12 cellular contexts compared by ENCODE assay signal in the genomic region with DNA sequence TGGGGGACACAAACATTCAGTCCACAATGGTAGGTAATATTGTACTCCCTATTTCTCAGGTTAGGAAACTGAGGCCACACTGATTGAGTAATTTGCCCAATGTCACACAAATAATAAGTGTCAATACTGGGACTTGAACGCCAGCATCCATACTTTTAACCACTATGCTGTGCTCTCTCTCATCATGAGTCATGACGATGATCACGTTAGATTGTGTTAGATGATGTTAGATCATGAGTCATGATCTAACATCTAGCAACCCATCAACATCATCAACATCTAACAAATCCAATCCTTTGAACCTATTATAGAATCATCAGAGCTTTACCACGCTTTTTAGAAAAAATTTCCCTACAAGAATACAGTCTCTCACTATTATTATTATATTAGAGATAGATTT. TPM values are rescaled to one million over a fixed set of nuclear protein-coding genes. Genes with fewer than 3 reads are reported as not detected.
DNase-seq lines count a peak whose midpoint lies in the region; ATAC-seq, FAIRE-seq and TF ChIP-seq lines count a peak whose summit lies in the region.
"Had no signal": no experiment of that assay in that cellular context is flagged by ENCODE, and none has a peak within 500 bp of the region (broad histone marks: within the 10 kb centered on the region; RNA-seq: fewer than 3 reads in every experiment).

No MANE protein-coding gene starts in this region.

- dilution Hi-C loops in endothelial cell of umbilical vein (cut with MboI; ENCODE audit: extremely low pct_ligation_motif_present, low sequenced_read_pairs): no loop called here

- H3K4me1 ChIP-seq in CD8-positive, alpha-beta T cell (ENCODE audit: insufficient read depth, low read length): peaks cover 42% of the 10 kb centered on the region
- H3K4me1 ChIP-seq in endothelial cell of umbilical vein (ENCODE audit: control insufficient read depth, extremely low read depth, insufficient read depth, low read length) (no peaks in the 10 kb centered on the region), ovary (ENCODE audit: insufficient read depth) (no peaks in the 10 kb centered on the region)

- DNase-seq in A172 (ENCODE audit: low spot score): peak; percentile 39
- peak in 1 of 7 experiments; percentile 22 for DNase-seq in CD8-positive, alpha-beta T cell
- DNase-seq in endothelial cell of umbilical vein (ENCODE audit: low read depth, low spot score): no peak
- DNase-seq in ovary: no peak
- DNase-seq in hippocampal formation (lab: John Stamatoyannopoulos, UW): no peak
- no peak for DNase-seq in T-helper 9 cell
- DNase-seq: anterior cingulate cortex; effector memory CD4-positive, alpha-beta T cell; head of caudate nucleus; NCI-H1417 treated with DMSO at 0.1 percent for 48 hours had no signal

- no peak overlapping the region for H3K9ac ChIP-seq in endothelial cell of umbilical vein (replicated peaks; ENCODE audit: extremely low read depth, insufficient read depth, low read length)

- WGBS in ovary, 3 donors: 91 to 93% (median 93%) methylated on average over 4 of the region's 4 CpGs

- no peaks in the 10 kb centered on the region for H3K27me3 Mint-ChIP-seq in CD8-positive, alpha-beta T cell (ENCODE audit: low read depth)

- peak; percentile 61 for ATAC-seq in CD8-positive, alpha-beta T cell
- ATAC-seq in SK-N-SH treated with all-trans-retinoic acid at 6 μM for 48 hours (peak; percentile 58; the same call in 2 of the 3 replicates), GM18502 (IDR thresholded peaks at IDR 0.05; ENCODE audit: poor library complexity, unreplicated experiment) (no peak)

- TF ChIP-seq POLR2A in endothelial cell of umbilical vein (IDR thresholded peaks at IDR 0.05; ENCODE audit: low read depth, low read length): no peak
- TF ChIP-seq POLR2A in ovary (IDR thresholded peaks at IDR 0.05): no peak

- H2AFZ ChIP-seq in endothelial cell of umbilical vein (ENCODE audit: low read depth, low read length): no peak overlapping the region

- no peak overlapping the region for H3K4me3 Mint-ChIP-seq in CD8-positive, alpha-beta T cell

- BruUV-seq in endothelial cell of umbilical vein (replicated peaks; lab: Mats Ljungman, UMichigan): no TSS peak

- no peaks in the 10 kb centered on the region for H3K9me3 Mint-ChIP-seq in CD8-positive, alpha-beta T cell

- H3K9me3 ChIP-seq in CD8-positive, alpha-beta T cell (ENCODE audit: low read length): no peaks in the 10 kb centered on the region
- H3K9me3 ChIP-seq in endothelial cell of umbilical vein (replicated peaks; ENCODE audit: control insufficient read depth, insufficient read depth, low read length) (no peaks in the 10 kb centered on the region), ovary (no peaks in the 10 kb centered on the region)

- no peak overlapping the region for H3K4me2 ChIP-seq in endothelial cell of umbilical vein (ENCODE audit: insufficient read depth, low read length)

- no peak for FAIRE-seq in endothelial cell of umbilical vein (lab: Jason Lieb, UNC)

- POLR2A ChIA-PET in CD8-positive, alpha-beta T cell (lab: Charles Lee): interaction anchor here (1.5 to 6.6 kb wide), 3 partner anchors 13 to 78 kb away, joined by 5 to 71 read pairs (median 29); a partner anchor contains a TSS
- POLR2A ChIA-PET in endothelial cell of umbilical vein (lab: Charles Lee): no interaction called here

- CTCF ChIA-PET in CD8-positive, alpha-beta T cell (lab: Charles Lee): interaction anchor here (0.7 to 1.8 kb wide), 4 partner anchors 10 to 29 kb away, joined by 3 to 8 read pairs (median 4); no protein-coding TSS in a partner anchor
- CTCF ChIA-PET in endothelial cell of umbilical vein (lab: Charles Lee): interaction anchor here (1.2 kb wide), 1 partner anchor 13 kb away, joined by 5 read pairs; no protein-coding TSS in a partner anchor

- H3K27ac ChIP-seq in CD8-positive, alpha-beta T cell (ENCODE audit: low read depth, low read length): no peak overlapping the region
- no peak overlapping the region for H3K27ac ChIP-seq in endothelial cell of umbilical vein (ENCODE audit: insufficient read depth, low read depth, low read length)
- no peak overlapping the region for H3K27ac ChIP-seq in ovary

- no peaks in the 10 kb centered on the region for H3K9me1 ChIP-seq in endothelial cell of umbilical vein (replicated peaks; ENCODE audit: control insufficient read depth, extremely low read depth, insufficient read depth, low read length)

- TF ChIP-seq EP300 in ovary (IDR thresholded peaks at IDR 0.05): no peak

- H3K79me2 ChIP-seq in endothelial cell of umbilical vein (ENCODE audit: control insufficient read depth, insufficient read depth, low read length): no peaks in the 10 kb centered on the region

- intact Hi-C loops in CD8-positive, alpha-beta T cell (cut with DNase I, micrococcal nuclease): loop anchor here in 1 of 2 experiments (2.0 kb wide), 1 partner anchor 14 kb away; no protein-coding TSS in a partner anchor
- intact Hi-C loops in endothelial cell of umbilical vein (cut with micrococcal nuclease) (no loop called here), ovary (cut with DNase I) (no loop called here)

- H3K36me3 Mint-ChIP-seq in CD8-positive, alpha-beta T cell: no peaks in the 10 kb centered on the region

- H3K27ac Mint-ChIP-seq in CD8-positive, alpha-beta T cell: peak overlapping the region; percentile 7

- no peaks in the 10 kb centered on the region for H3K27me3 ChIP-seq in CD8-positive, alpha-beta T cell (ENCODE audit: insufficient read depth, low read length)
- H3K27me3 ChIP-seq in endothelial cell of umbilical vein (ENCODE audit: control insufficient read depth in 2 of 2, insufficient read depth in 2 of 2, low read length in 2 of 2) (peaks cover 6 to 15% of the 10 kb centered on the region in 2 experiments), ovary (no peaks in the 10 kb centered on the region)

- H3K4me1 Mint-ChIP-seq in CD8-positive, alpha-beta T cell (ENCODE audit: low read depth): peaks cover 57% of the 10 kb centered on the region

- no peak for TF ChIP-seq CTCF in CD8-positive, alpha-beta T cell (IDR thresholded peaks at IDR 0.05)
- TF ChIP-seq CTCF in endothelial cell of umbilical vein (IDR thresholded peaks at IDR 0.05; ENCODE audit: extremely low read depth in 1 of 2, insufficient read depth in 1 of 2, low read depth in 1 of 2, low read length in 2 of 2) (no peak), ovary (IDR thresholded peaks at IDR 0.05) (no peak)

- H3K36me3 ChIP-seq in CD8-positive, alpha-beta T cell (ENCODE audit: insufficient read depth, low read length): no peaks in the 10 kb centered on the region
- H3K36me3 ChIP-seq in endothelial cell of umbilical vein (ENCODE audit: control insufficient read depth in 2 of 2, extremely low read depth in 1 of 2, insufficient read depth in 2 of 2, low read length in 2 of 2) (no peaks in the 10 kb centered on the region), ovary (no peaks in the 10 kb centered on the region)

- H3K4me3 ChIP-seq in CD8-positive, alpha-beta T cell (ENCODE audit: low read depth, low read length): no peak overlapping the region
- H3K4me3 ChIP-seq in endothelial cell of umbilical vein (replicated peaks in 1 of 3; ENCODE audit: insufficient read depth in 1 of 3, low read depth in 1 of 3, low read length in 3 of 3) (no peak overlapping the region), ovary (no peak overlapping the region)

- H4K20me1 ChIP-seq in endothelial cell of umbilical vein (replicated peaks; ENCODE audit: control insufficient read depth, extremely low read depth, insufficient read depth, low read length): no peaks in the 10 kb centered on the region

TF ChIP-seq in SK-N-SH treated with all-trans-retinoic acid at 6 μM for 48 hours, 23 proteins besides CTCF, POLR2A, EP300 and RAD21 (continues in another document):
- no peak for TF ChIP-seq ESRRG (CRISPR knock-in tag; IDR thresholded peaks at IDR 0.05)
- TF ChIP-seq, protein P1, sequence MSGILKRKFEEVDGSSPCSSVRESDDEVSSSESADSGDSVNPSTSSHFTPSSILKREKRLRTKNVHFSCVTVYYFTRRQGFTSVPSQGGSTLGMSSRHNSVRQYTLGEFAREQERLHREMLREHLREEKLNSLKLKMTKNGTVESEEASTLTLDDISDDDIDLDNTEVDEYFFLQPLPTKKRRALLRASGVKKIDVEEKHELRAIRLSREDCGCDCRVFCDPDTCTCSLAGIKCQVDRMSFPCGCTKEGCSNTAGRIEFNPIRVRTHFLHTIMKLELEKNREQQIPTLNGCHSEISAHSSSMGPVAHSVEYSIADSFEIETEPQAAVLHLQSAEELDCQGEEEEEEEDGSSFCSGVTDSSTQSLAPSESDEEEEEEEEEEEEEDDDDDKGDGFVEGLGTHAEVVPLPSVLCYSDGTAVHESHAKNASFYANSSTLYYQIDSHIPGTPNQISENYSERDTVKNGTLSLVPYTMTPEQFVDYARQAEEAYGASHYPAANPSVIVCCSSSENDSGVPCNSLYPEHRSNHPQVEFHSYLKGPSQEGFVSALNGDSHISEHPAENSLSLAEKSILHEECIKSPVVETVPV (CRISPR knock-in tag; IDR thresholded peaks at IDR 0.05): no peak
- no peak for TF ChIP-seq TCF4 (CRISPR knock-in tag; IDR thresholded peaks at IDR 0.05; ENCODE audit: borderline replicate concordance)

TF ChIP-seq in endothelial cell of umbilical vein, 7 proteins besides CTCF, POLR2A, EP300 and RAD21:
- TF ChIP-seq EZH2 (IDR thresholded peaks at IDR 0.05; ENCODE audit: borderline replicate concordance, low read depth, low read length, severe bottlenecking) (no peak), GATA2 (IDR thresholded peaks at IDR 0.05; ENCODE audit: insufficient read depth, insufficient read length, low read depth, low read length) (no peak), JUN (IDR thresholded peaks at IDR 0.05; ENCODE audit: borderline replicate concordance, insufficient read depth, insufficient read length, low read depth) (peak; percentile 43)
- TF ChIP-seq, protein P2, sequence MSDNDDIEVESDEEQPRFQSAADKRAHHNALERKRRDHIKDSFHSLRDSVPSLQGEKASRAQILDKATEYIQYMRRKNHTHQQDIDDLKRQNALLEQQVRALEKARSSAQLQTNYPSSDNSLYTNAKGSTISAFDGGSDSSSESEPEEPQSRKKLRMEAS (IDR thresholded peaks at IDR 0.05; ENCODE audit: insufficient read depth, insufficient read length): no peak
TF ChIP-seq in endothelial cell of umbilical vein: peak in this region for 1.

RNA-seq across cellular contexts. Expression of a gene that starts 28.1 kb away (rescaled TPM):
- total RNA-seq in A172 (2014; rRNA removed; shearing (Covaris generic)): 19.6 and 22.7 TPM in 2 replicates
- total RNA-seq in CD8-positive, alpha-beta T cell: 100 to 1,000 TPM; 123 to 134 TPM
- total RNA-seq in endothelial cell of umbilical vein (27.7 and 33.9 TPM in 2 replicates), ovary (10 to 100 TPM; 31.9 to 39.9 (median 38.7) TPM)
- polyA plus RNA-seq in endothelial cell of umbilical vein (42.0 and 59.5 TPM in 2 replicates), ovary (10 to 100 TPM; 32.7 to 39.6 TPM)
- 39.2 and 43.4 TPM in 2 replicates for polyA plus RNA-seq in endothelial cell of umbilical vein (2011; cell fraction: cytosol; rRNA removed)
- 25.8 and 28.3 TPM in 2 replicates for polyA plus RNA-seq in endothelial cell of umbilical vein (2011; cell fraction: nucleus; rRNA removed)
- polyA plus RNA-seq in endothelial cell of umbilical vein (2012): 21.5 and 24.4 TPM in 2 replicates
- 90.5 and 109 TPM in 2 replicates for polyA minus RNA-seq in endothelial cell of umbilical vein
- polyA minus RNA-seq in endothelial cell of umbilical vein (2011; cell fraction: cytosol; rRNA and poly(A)+ RNA removed): 20.1 TPM
- polyA minus RNA-seq in endothelial cell of umbilical vein (2011; cell fraction: nucleus; rRNA and poly(A)+ RNA removed): 63.0 and 70.3 TPM in 2 replicates
